ENCODE assay signal across 8 cellular contexts in the genomic region with DNA sequence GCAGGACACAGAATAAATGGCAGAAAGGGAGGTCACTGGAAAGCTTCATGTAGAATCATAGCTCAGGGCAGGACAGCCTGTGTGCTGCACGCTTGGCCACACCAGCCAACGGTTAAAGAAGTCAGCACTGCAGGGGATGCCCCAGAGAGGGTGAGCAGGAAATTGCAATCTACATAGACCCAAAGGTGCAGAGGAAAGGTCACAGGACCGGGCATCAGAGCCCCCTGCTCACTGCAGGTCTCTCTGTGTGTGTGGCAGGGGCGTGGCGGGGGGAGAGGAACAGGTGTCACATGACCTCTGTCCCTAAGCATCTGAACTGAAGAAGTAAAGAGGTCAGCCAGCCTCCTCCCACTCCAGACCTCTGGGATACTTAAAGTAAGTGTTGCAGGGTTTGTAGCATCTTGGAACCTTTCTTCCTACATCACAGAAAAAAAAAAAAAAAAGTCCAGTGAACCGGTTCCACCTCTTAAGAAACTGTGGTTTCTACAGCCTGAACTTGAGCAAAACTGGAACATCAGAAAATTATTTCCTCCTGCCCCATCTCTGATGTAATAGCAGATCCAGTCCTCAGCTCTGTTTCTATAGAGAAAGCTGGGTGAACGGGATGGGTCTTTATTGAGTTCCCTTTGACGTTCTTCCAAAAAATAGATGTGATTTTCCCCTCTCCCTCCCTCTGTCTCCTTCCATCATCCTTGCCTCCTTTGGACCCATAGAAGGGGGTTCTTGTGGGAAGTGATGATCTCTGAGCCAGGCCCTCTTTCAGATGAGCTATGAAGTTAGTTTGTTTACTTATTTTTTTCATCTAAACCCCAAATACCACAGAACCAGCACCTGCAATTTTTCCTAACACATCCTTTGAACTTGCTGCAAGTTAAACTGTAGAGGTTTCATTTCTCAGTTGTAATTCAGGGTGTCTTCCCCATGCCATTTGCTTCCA.
DNase-seq lines count a peak whose midpoint lies in the region; ATAC-seq and TF ChIP-seq lines count a peak whose summit lies in the region.

No MANE protein-coding gene starts in this region.

- H3K36me3 Mint-ChIP-seq in activated naive CD8-positive, alpha-beta T cell, result peaks cover 2% of the 10 kb centered on the region

- H3K4me1 ChIP-seq in DND-41 (ENCODE audit: insufficient read depth, low read length), result peaks cover 37% of the 10 kb centered on the region

- peak overlapping the region; percentile 66 for H2AFZ ChIP-seq in DND-41 (ENCODE audit: low read depth, low read length)

- peaks cover 28% of the 10 kb centered on the region for H3K4me1 Mint-ChIP-seq in activated naive CD8-positive, alpha-beta T cell (ENCODE audit: low read depth)

- no peak for TF ChIP-seq CTCF in DND-41 (IDR thresholded peaks at IDR 0.05; ENCODE audit: borderline replicate concordance, extremely low read depth, low read length, poor library complexity, severe bottlenecking)

- ATAC-seq in DND-41 (ENCODE audit: insufficient read depth, low read depth) (peak; percentile 77), GM19455 (IDR thresholded peaks at IDR 0.05; ENCODE audit: unreplicated experiment) (peak; percentile 67), HG03342 (IDR thresholded peaks at IDR 0.05; ENCODE audit: unreplicated experiment) (peak; percentile 87)

- H3K27ac ChIP-seq in DND-41 (ENCODE audit: low read length), result peak overlapping the region; percentile 91

- H3K79me2 ChIP-seq in DND-41 (ENCODE audit: insufficient read depth, low read length), result no peaks in the 10 kb centered on the region

- H3K4me2 ChIP-seq in DND-41 (ENCODE audit: insufficient read depth, low read length), result peak overlapping the region; percentile 59

- no peaks in the 10 kb centered on the region for H3K27me3 ChIP-seq in DND-41 (ENCODE audit: insufficient read depth, low read length, poor library complexity)

- no peaks in the 10 kb centered on the region for H3K9me3 Mint-ChIP-seq in activated naive CD8-positive, alpha-beta T cell (ENCODE audit: low read depth)

- intact Hi-C loops in head of caudate nucleus (cut with DNase I), result no loop called here

- H3K9ac ChIP-seq in DND-41 (ENCODE audit: low read depth, low read length), result peak overlapping the region; percentile 47

- H3K27me3 Mint-ChIP-seq in activated naive CD8-positive, alpha-beta T cell, result no peaks in the 10 kb centered on the region

- peak overlapping the region in 1 of 2 experiments; percentile 48; a peak in 2 of 4 replicates for H3K4me3 ChIP-seq in DND-41 (ENCODE audit: low read depth in 1 of 2, low read length in 2 of 2)

- H3K36me3 ChIP-seq in DND-41 (ENCODE audit: insufficient read depth, low read length), result no peaks in the 10 kb centered on the region

- DNase-seq in DND-41 (peak; percentile 62), NCI-H1092 treated with DMSO at 0.1 percent for 48 hours (lab: John Stamatoyannopoulos, UW) (no peak), NCI-H187 treated with DMSO at 0.1 percent for 48 hours (lab: John Stamatoyannopoulos, UW) (no peak), NCI-H2107 (lab: John Stamatoyannopoulos, UW) (no peak), head of caudate nucleus (no peak)

- H3K4me3 Mint-ChIP-seq in activated naive CD8-positive, alpha-beta T cell, result peak overlapping the region; percentile 73

- H3K27ac Mint-ChIP-seq in activated naive CD8-positive, alpha-beta T cell, result peak overlapping the region; percentile 83

- H3K9me3 ChIP-seq in DND-41 (ENCODE audit: insufficient read depth, low read length, severe bottlenecking), result peaks cover 3% of the 10 kb centered on the region

- H4K20me1 ChIP-seq in DND-41 (ENCODE audit: insufficient read depth, low read length), result no peaks in the 10 kb centered on the region
